Comparison of ENCODE assay signal across 7 cellular contexts in genomic region chr17:82449136-82449882, GRCh38. TPM values are rescaled to one million over a fixed set of nuclear protein-coding genes. Genes with fewer than 3 reads are reported as not detected.
DNase-seq lines count a peak whose midpoint lies in the region; ATAC-seq and TF ChIP-seq lines count a peak whose summit lies in the region.

No MANE protein-coding gene starts in this region.

- H3K23ac ChIP-seq in mesendoderm (ENCODE audit: low read length): no peak overlapping the region

- no peak overlapping the region for H2BK120ac ChIP-seq in mesendoderm (ENCODE audit: low read depth, low read length)

- no peak overlapping the region for H3K27ac ChIP-seq in mesendoderm (ENCODE audit: low read depth, low read length)

- H2BK5ac ChIP-seq in mesendoderm (ENCODE audit: low read length): no peak overlapping the region

- H3K4me1 ChIP-seq in mesendoderm (ENCODE audit: control insufficient read depth, low read depth, low read length): no peaks in the 10 kb centered on the region

- no peak for TF ChIP-seq CTCF in astrocyte of the spinal cord (IDR thresholded peaks at IDR 0.05; ENCODE audit: low read depth, low read length)

- H2BK15ac ChIP-seq in mesendoderm (replicated peaks; ENCODE audit: low read depth): no peak overlapping the region

- no peak overlapping the region for H4K5ac ChIP-seq in mesendoderm (ENCODE audit: low read length)

- DNase-seq in T-helper 1 cell: peak; percentile 58 to 82 (median 66)
- no peak for DNase-seq in astrocyte of the spinal cord (ENCODE audit: low read depth, low spot score)
- DNase-seq in mesendoderm: peak; percentile 31
- DNase-seq in stimulated activated CD8-positive, alpha-beta memory T cell treated with anti-CD3 and anti-CD28 coated beads, Interleukin-7, amount 100 ng/mL, for 1 hour (ENCODE audit: low read depth in 2 of 2): peak; percentile 44 to 54
- no peak for DNase-seq in NCI-H2107 treated with DMSO at 0.1 percent for 48 hours (lab: John Stamatoyannopoulos, UW; ENCODE audit: unreplicated experiment)

- H3K4me2 ChIP-seq in mesendoderm (ENCODE audit: low read length): no peak overlapping the region

- in situ Hi-C loops in astrocyte of the spinal cord (cut with HindIII; ENCODE audit: low sequenced_read_pairs): no loop called here

- no peak overlapping the region for H2AK5ac ChIP-seq in mesendoderm (ENCODE audit: low read length)

- no peak overlapping the region for H4K8ac ChIP-seq in mesendoderm (ENCODE audit: low read depth, low read length)

- no peaks in the 10 kb centered on the region for H3K79me2 ChIP-seq in mesendoderm (ENCODE audit: control insufficient read depth, insufficient read depth, low read length)

- no peaks in the 10 kb centered on the region for H3K36me3 ChIP-seq in mesendoderm (ENCODE audit: control insufficient read depth, insufficient read depth, low read length)

- H3K79me1 ChIP-seq in mesendoderm (ENCODE audit: low read length): no peaks in the 10 kb centered on the region

- no peak overlapping the region for H3K18ac ChIP-seq in mesendoderm (ENCODE audit: low read length)

- H3K56ac ChIP-seq in mesendoderm (ENCODE audit: low read length): peak overlapping the region; percentile 99

- peak; percentile 46 for ATAC-seq in GM19035 (IDR thresholded peaks at IDR 0.05; ENCODE audit: unreplicated experiment)
- ATAC-seq in HG03095 (IDR thresholded peaks at IDR 0.05; ENCODE audit: unreplicated experiment): peak; percentile 51

- no peaks in the 10 kb centered on the region for H3K27me3 ChIP-seq in mesendoderm (ENCODE audit: insufficient read depth, low read length, poor library complexity)

- WGBS in mesendoderm (ENCODE audit: extremely low coverage, insufficient coverage, low lambda C conversion rate): no CpG with 5 or more reads among the region's 29 CpGs

- H3K4ac ChIP-seq in mesendoderm (ENCODE audit: low read depth, low read length): no peak overlapping the region

- H3K4me3 ChIP-seq in astrocyte of the spinal cord (ENCODE audit: low read depth, low read length): peak overlapping the region; percentile 82
- no peak overlapping the region for H3K4me3 ChIP-seq in mesendoderm (ENCODE audit: low read length)

- H3K9ac ChIP-seq in mesendoderm (ENCODE audit: low read length): peak overlapping the region; percentile 20

RNA-seq across cellular contexts. Expression of gene CYBC1, which starts 1.2 kb away (rescaled TPM):
- 24.9 TPM for polyA plus RNA-seq in mesendoderm (2013, experiment 1 of 2)
- 27.0 TPM for polyA plus RNA-seq in mesendoderm (2013, experiment 2 of 2)

RNA-seq across cellular contexts. Expression of gene NARF, which starts 9.2 kb away (rescaled TPM):
- 62.8 TPM for polyA plus RNA-seq in mesendoderm (2013, experiment 1 of 2)
- 63.4 TPM for polyA plus RNA-seq in mesendoderm (2013, experiment 2 of 2)

RNA-seq across cellular contexts. Expression of gene OGFOD3, which starts 30.9 kb away (rescaled TPM):
- polyA plus RNA-seq in mesendoderm (2013, experiment 1 of 2): 11.8 TPM
- polyA plus RNA-seq in mesendoderm (2013, experiment 2 of 2): 11.8 TPM

RNA-seq across cellular contexts. Expression of gene HEXD, which starts 31.2 kb away (rescaled TPM):
- polyA plus RNA-seq in mesendoderm (2013, experiment 1 of 2): 7.0 TPM
- 6.5 TPM for polyA plus RNA-seq in mesendoderm (2013, experiment 2 of 2)

Comparison
In these comparisons a context has a peak if more than half of its experiments do, and no peak if none do; other contexts are left out.
1. DNase-seq: peak in T-helper 1 cell (5 of 5), mesendoderm (single experiment) and stimulated activated CD8-positive, alpha-beta memory T cell treated with anti-CD3 and anti-CD28 coated beads, Interleukin-7, amount 100 ng/mL, for 1 hour (2 of 2); none in astrocyte of the spinal cord (single experiment) and NCI-H2107 treated with DMSO at 0.1 percent for 48 hours (single experiment).